Comparison of ENCODE assay signal across 8 cellular contexts in the genomic region with DNA sequence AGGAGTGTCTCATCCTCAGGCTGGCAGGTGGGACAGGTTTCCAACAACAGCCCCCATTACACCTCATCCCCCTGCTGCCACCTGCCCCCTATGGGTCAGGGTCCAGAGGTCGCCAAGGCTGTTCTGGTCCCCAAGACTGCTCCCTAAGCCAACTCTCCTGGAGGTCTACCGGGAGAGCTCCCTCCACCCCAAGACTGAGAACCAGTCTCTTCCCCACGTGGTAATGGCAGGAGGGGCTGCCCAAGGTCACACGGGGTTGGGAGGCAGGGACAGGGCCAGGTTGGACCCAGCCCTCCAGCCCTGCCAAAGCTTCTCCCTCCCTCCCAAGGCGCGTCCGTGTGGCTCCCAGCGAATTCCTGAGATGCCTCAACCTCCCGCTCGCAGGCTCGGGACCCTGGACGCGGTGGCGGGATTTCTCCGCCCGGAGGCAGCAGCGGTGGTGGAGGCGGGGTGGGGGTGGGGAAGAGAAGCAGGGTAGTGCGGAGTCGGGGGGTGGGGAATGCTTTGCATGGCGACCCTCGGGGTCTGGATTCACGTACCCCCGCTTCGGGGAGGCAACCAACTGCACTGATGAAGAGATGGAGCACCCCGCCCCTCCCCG.
DNase-seq lines count a peak whose midpoint lies in the region; ATAC-seq and TF ChIP-seq lines count a peak whose summit lies in the region.

No MANE protein-coding gene starts in this region.

- H3K27me3 Mint-ChIP-seq in activated CD4-positive, alpha-beta T cell treated with anti-CD3 and anti-CD28 coated beads for 36 hours: no peaks in the 10 kb centered on the region

- peak overlapping the region; percentile 62 to 76 for H3K4me3 ChIP-seq in tibial artery

- ATAC-seq in activated CD4-positive, alpha-beta T cell treated with anti-CD3 and anti-CD28 coated beads for 36 hours: no peak

- no peak for DNase-seq in activated CD4-positive, alpha-beta T cell treated with anti-CD3 and anti-CD28 coated beads for 36 hours
- no peak for DNase-seq in activated CD4-positive, alpha-beta T cell treated with anti-CD3 and anti-CD28 coated beads, Interleukin-2, amount 50 U/mL, for 48 hours
- peak; percentile 83 for DNase-seq in astrocyte of the hippocampus (ENCODE audit: low read depth, low spot score)
- peak; percentile 83 for DNase-seq in left kidney (ENCODE audit: low read depth, low spot score)
- no peak for DNase-seq in tibial artery
- DNase-seq in erythroblast (lab: John Stamatoyannopoulos, UW): no peak
- DNase-seq in NCI-H526 treated with DMSO at 0.1 percent for 48 hours (lab: John Stamatoyannopoulos, UW): no peak
- no peak for DNase-seq in ureter (ENCODE audit: low spot score)

- POLR2A ChIA-PET in activated CD4-positive, alpha-beta T cell treated with anti-CD3 and anti-CD28 coated beads for 36 hours (lab: Charles Lee): no interaction called here

- no peak for TF ChIP-seq CTCF in tibial artery (IDR thresholded peaks at IDR 0.05)

- peaks cover 47% of the 10 kb centered on the region for H3K4me1 Mint-ChIP-seq in activated CD4-positive, alpha-beta T cell treated with anti-CD3 and anti-CD28 coated beads for 36 hours

- no peaks in the 10 kb centered on the region for H3K9me3 Mint-ChIP-seq in activated CD4-positive, alpha-beta T cell treated with anti-CD3 and anti-CD28 coated beads for 36 hours (ENCODE audit: low read depth)

- CTCF ChIA-PET in activated CD4-positive, alpha-beta T cell treated with anti-CD3 and anti-CD28 coated beads for 36 hours (lab: Charles Lee): interaction anchor here (0.7 to 4.0 kb wide), 4 partner anchors 10 to 492 kb away, joined by 3 to 32 read pairs (median 4); no protein-coding TSS in a partner anchor

- H3K27me3 ChIP-seq in tibial artery: no peaks in the 10 kb centered on the region

- no peaks in the 10 kb centered on the region for H3K9me3 ChIP-seq in tibial artery

- H3K4me1 ChIP-seq in tibial artery: peaks cover 0 to 25% (median 12%) of the 10 kb centered on the region in 4 donors

- TF ChIP-seq POLR2A in erythroblast (IDR thresholded peaks at IDR 0.05; ENCODE audit: low read length): no peak

- H3K27ac Mint-ChIP-seq in activated CD4-positive, alpha-beta T cell treated with anti-CD3 and anti-CD28 coated beads for 36 hours: no peak overlapping the region

- H3K4me3 Mint-ChIP-seq in activated CD4-positive, alpha-beta T cell treated with anti-CD3 and anti-CD28 coated beads for 36 hours: peak overlapping the region; percentile 57

- no peaks in the 10 kb centered on the region for H3K36me3 ChIP-seq in tibial artery

- peak overlapping the region; percentile 83 to 90 for H3K27ac ChIP-seq in tibial artery

- intact Hi-C loops in activated CD4-positive, alpha-beta T cell treated with anti-CD3 and anti-CD28 coated beads for 36 hours (cut with DNase I, micrococcal nuclease): no loop called here
- intact Hi-C loops in tibial artery (cut with DNase I; ENCODE audit: low total_unique reads): loop anchor here (5.0 kb wide), 1 partner anchor 126 kb away; no protein-coding TSS in a partner anchor

- H3K36me3 Mint-ChIP-seq in activated CD4-positive, alpha-beta T cell treated with anti-CD3 and anti-CD28 coated beads for 36 hours (ENCODE audit: low read depth): peaks cover 7% of the 10 kb centered on the region

Comparison
In these comparisons a context has a peak if more than half of its experiments do, and no peak if none do; other contexts are left out.
1. DNase-seq: peak in astrocyte of the hippocampus (single experiment) and left kidney (single experiment); none in activated CD4-positive, alpha-beta T cell treated with anti-CD3 and anti-CD28 coated beads for 36 hours (single experiment), activated CD4-positive, alpha-beta T cell treated with anti-CD3 and anti-CD28 coated beads, Interleukin-2, amount 50 U/mL, for 48 hours (0 of 2), tibial artery (0 of 2), erythroblast (0 of 2), NCI-H526 treated with DMSO at 0.1 percent for 48 hours (single experiment) and ureter (single experiment).